ENCODE assay signal across 9 cellular contexts in the genomic region with DNA sequence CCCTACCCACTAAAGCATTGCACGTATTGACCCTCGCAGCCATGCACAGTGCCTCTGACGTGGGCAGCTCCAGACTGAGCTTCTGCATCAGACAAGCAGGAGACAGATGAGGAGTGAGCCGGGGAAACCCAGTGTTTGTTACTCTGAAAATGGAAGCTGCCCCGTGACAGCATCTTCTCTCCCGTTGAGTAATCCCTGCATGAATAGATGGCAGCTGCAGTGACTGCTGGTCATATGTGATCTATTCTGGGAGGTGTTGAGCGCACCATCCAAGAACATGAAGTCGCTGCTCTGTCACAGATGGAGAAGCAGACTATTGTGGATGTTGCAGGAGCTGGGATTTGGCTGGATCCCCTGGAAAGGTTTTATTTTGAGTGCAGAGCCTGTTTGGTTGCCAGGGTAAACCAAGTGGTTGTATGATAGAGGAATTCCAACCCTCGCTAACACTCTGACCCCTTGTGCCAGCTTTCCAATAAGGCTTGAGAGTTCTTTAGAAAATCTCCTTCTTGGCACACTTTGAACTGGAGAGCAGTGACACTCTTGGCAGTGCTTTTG.
DNase-seq lines count a peak whose midpoint lies in the region; ATAC-seq and TF ChIP-seq lines count a peak whose summit lies in the region.
"Had no signal": no experiment of that assay in that cellular context is flagged by ENCODE, and none has a peak within 500 bp of the region (broad histone marks: within the 10 kb centered on the region; RNA-seq: fewer than 3 reads in every experiment).

No MANE protein-coding gene starts in this region.

- peaks cover 11% of the 10 kb centered on the region for H3K4me1 ChIP-seq in skeletal muscle satellite cell (ENCODE audit: control insufficient read depth, insufficient read depth, low read length)

- TF ChIP-seq CTCF in omental fat pad (IDR thresholded peaks at IDR 0.05) = no peak

- no peaks in the 10 kb centered on the region for H3K36me3 ChIP-seq in skeletal muscle satellite cell (ENCODE audit: insufficient read depth, low read length)

- no peaks in the 10 kb centered on the region for H3K27me3 ChIP-seq in skeletal muscle satellite cell (ENCODE audit: control insufficient read depth, insufficient read depth, low read length)

- no peaks in the 10 kb centered on the region for H3K9me3 ChIP-seq in skeletal muscle satellite cell (replicated peaks; ENCODE audit: low read length)

- peak; percentile 84 for DNase-seq in LHCN-M2 (ENCODE audit: low read depth)
- peak; percentile 60 for DNase-seq in glomerular visceral epithelial cell (ENCODE audit: extremely low spot score)
- DNase-seq in omental fat pad (ENCODE audit: low spot score) = no peak
- DNase-seq: NK-92 treated with Interleukin-12 subunit alpha and Interleukin-12 subunit beta, amount 100 ng/mL, for 24 hours had no signal

- peak overlapping the region; percentile 17 for H3K4me2 ChIP-seq in skeletal muscle satellite cell (ENCODE audit: low read length)

- H3K9ac ChIP-seq in skeletal muscle satellite cell (ENCODE audit: low read depth, low read length) = peak overlapping the region; percentile 3

- peak; percentile 71 for ATAC-seq in GM18873 (IDR thresholded peaks at IDR 0.05; ENCODE audit: low FRiP score, unreplicated experiment)
- no peak for ATAC-seq in omental fat pad (ENCODE audit: low FRiP score)
- no peak for ATAC-seq in HG03457 (IDR thresholded peaks at IDR 0.05; ENCODE audit: unreplicated experiment)
- no peak for ATAC-seq in HG03571 (IDR thresholded peaks at IDR 0.05; ENCODE audit: unreplicated experiment)
- no peak for ATAC-seq in GM18517 (IDR thresholded peaks at IDR 0.05; ENCODE audit: unreplicated experiment)

- no peak overlapping the region for H3K4me3 ChIP-seq in skeletal muscle satellite cell (ENCODE audit: low read length)
